Comparison of ENCODE assay signal across 8 cellular contexts in genomic region chr10:129467346-129468119, GRCh38. TPM values are rescaled to one million over a fixed set of nuclear protein-coding genes. Genes with fewer than 3 reads are reported as not detected.
A peak's percentile ranks its signal among the peaks of the same experiment; 100 is the strongest.
DNase-seq lines count a peak whose midpoint lies in the region; ATAC-seq and TF ChIP-seq lines count a peak whose summit lies in the region.

No MANE protein-coding gene starts in this region.

- CTCF ChIA-PET in HCT116 (lab: Charles Lee), result no interaction called here

- DNase-seq in ELF-1 (ENCODE audit: low read depth, low spot score) (peak; percentile 25), HCT116 (ENCODE audit: low read depth, low spot score) (no peak), SK-N-MC (ENCODE audit: low read depth, low spot score) (no peak), erythroblast (lab: John Stamatoyannopoulos, UW) (peak; percentile 28 to 29), OCI-M1 (lab: John Stamatoyannopoulos, UW) (no peak)

- no peaks in the 10 kb centered on the region for H4K20me1 ChIP-seq in HCT116 (ENCODE audit: insufficient read depth)

- peaks cover 13% of the 10 kb centered on the region for H3K27me3 Mint-ChIP-seq in nephron (ENCODE audit: low read depth)

- peaks cover 0 to 13% of the 10 kb centered on the region in 2 experiments; a peak in 1 of 4 replicates for H3K4me1 ChIP-seq in HCT116 (ENCODE audit: control insufficient read depth in 1 of 2, insufficient read depth in 2 of 2, low read length in 2 of 2)

- no peaks in the 10 kb centered on the region for H3K9me3 Mint-ChIP-seq in nephron

- H3K36me3 Mint-ChIP-seq in nephron (ENCODE audit: low read depth), result peaks cover 15% of the 10 kb centered on the region

- no peaks in the 10 kb centered on the region for H3K9me2 ChIP-seq in HCT116 (ENCODE audit: insufficient read depth)

- peaks cover 9% of the 10 kb centered on the region for H3K4me1 Mint-ChIP-seq in nephron

- H3K4me3 Mint-ChIP-seq in nephron, result peak overlapping the region; percentile 86 to 89 (median 88)

- H3K36me3 ChIP-seq in HCT116 (ENCODE audit: control insufficient read depth in 1 of 2, insufficient read depth in 2 of 2, low read length in 2 of 2) (no peaks in the 10 kb centered on the region), SK-N-MC (ENCODE audit: insufficient read depth, low read length) (no peaks in the 10 kb centered on the region)

- no peak overlapping the region for H2AFZ ChIP-seq in HCT116 (ENCODE audit: low read depth, low read length, poor library complexity, severe bottlenecking)

- H3K79me2 ChIP-seq in HCT116 (ENCODE audit: insufficient read depth, low read length), result no peaks in the 10 kb centered on the region

- peak overlapping the region; percentile 82 to 93 (median 85) for H3K27ac Mint-ChIP-seq in nephron

- H3K9me3 ChIP-seq in HCT116 (ENCODE audit: control insufficient read depth in 1 of 2, insufficient read depth in 1 of 2, low read depth in 1 of 2, low read length in 2 of 2) (peaks cover 4 to 5% of the 10 kb centered on the region in 2 experiments; a peak in 2 of 4 replicates), SK-N-MC (ENCODE audit: low read depth, low read length) (no peaks in the 10 kb centered on the region)

- H3K27me3 ChIP-seq in HCT116 (ENCODE audit: insufficient read depth, low read length), result no peaks in the 10 kb centered on the region

- H3K4me3 ChIP-seq in HCT116 (replicated peaks in 1 of 2; ENCODE audit: low read depth in 1 of 2, low read length in 2 of 2), result peak overlapping the region; percentile 54 to 61
- H3K4me3 ChIP-seq in SK-N-MC, result peak overlapping the region; percentile 79

- intact Hi-C loops in HCT116 (cut with micrococcal nuclease), result no loop called here

- BruUV-seq in HCT116 (replicated peaks; lab: Mats Ljungman, UMichigan), result no TSS peak

- POLR2A ChIA-PET in HCT116 (lab: Charles Lee), result no interaction called here

- H3K27ac ChIP-seq in HCT116 (ENCODE audit: low read depth, low read length), result peak overlapping the region; percentile 61; the same call in 1 of the 2 replicates
- no peak overlapping the region for H3K27ac ChIP-seq in SK-N-MC

- peak overlapping the region; percentile 62 for H3K9ac ChIP-seq in HCT116 (ENCODE audit: low read length)
- peak overlapping the region; percentile 62 for H3K9ac ChIP-seq in SK-N-MC (ENCODE audit: insufficient read length)

- RAD21 ChIA-PET in HCT116 (lab: Charles Lee; ENCODE audit: low non-redundant PET in 1 of 2, low total read pairs in 2 of 2, uncharacterized antibody in 2 of 2, unreplicated experiment in 2 of 2), result no interaction called here

- 0 out of 2 replicates have a peak, but pooled peaks have one; percentile 10 for ATAC-seq in HCT116
- no peak for ATAC-seq in GM19467 (IDR thresholded peaks at IDR 0.05; ENCODE audit: unreplicated experiment)
- ATAC-seq in GM18907 (IDR thresholded peaks at IDR 0.05; ENCODE audit: unreplicated experiment), result no peak

- TF ChIP-seq POLR2A in HCT116 (IDR thresholded peaks at IDR 0.05; ENCODE audit: borderline replicate concordance, extremely low read depth, insufficient read depth, insufficient read length), result no peak
- no peak for TF ChIP-seq POLR2A in erythroblast (IDR thresholded peaks at IDR 0.05; ENCODE audit: low read length)

- H3K4me2 ChIP-seq in HCT116 (ENCODE audit: low read length), result peak overlapping the region; percentile 76

- TF ChIP-seq RAD21 in HCT116 (IDR thresholded peaks at IDR 0.05; ENCODE audit: low read depth), result no peak

- TF ChIP-seq CTCF in HCT116 (IDR thresholded peaks at IDR 0.05 in 2 of 3, conservative IDR thresholded peaks at IDR 0.05 in 1 of 3; ENCODE audit: borderline replicate concordance in 1 of 3, insufficient read depth in 1 of 3, low read depth in 2 of 3, low read length in 2 of 3) (no peak), nephron (IDR thresholded peaks at IDR 0.05; ENCODE audit: unreplicated experiment in 3 of 3) (no peak)

TF ChIP-seq in HCT116, 20 proteins besides CTCF, POLR2A, EP300 and RAD21:
- TF ChIP-seq JUND (IDR thresholded peaks at IDR 0.05) (no peak), SRF (IDR thresholded peaks at IDR 0.05; ENCODE audit: low read depth) (no peak), ZNF274 (IDR thresholded peaks at IDR 0.05; ENCODE audit: low read depth, low read length) (no peak), EZH2 (IDR thresholded peaks at IDR 0.05) (no peak), FOSL1 (IDR thresholded peaks at IDR 0.05; ENCODE audit: low read depth) (no peak), SIN3A (IDR thresholded peaks at IDR 0.05; ENCODE audit: low read depth) (no peak), ELF1 (IDR thresholded peaks at IDR 0.05; ENCODE audit: borderline replicate concordance, low read depth) (no peak), CEBPB (IDR thresholded peaks at IDR 0.05; ENCODE audit: low read depth) (no peak), CBX3 (IDR thresholded peaks at IDR 0.05; ENCODE audit: low read depth) (no peak), ZFX (IDR thresholded peaks at IDR 0.05) (no peak), TCF7L2 (IDR thresholded peaks at IDR 0.05; ENCODE audit: borderline replicate concordance, extremely low read depth, insufficient read depth, insufficient read length) (no peak), SP1 (IDR thresholded peaks at IDR 0.05; ENCODE audit: low read depth) (no peak), REST (IDR thresholded peaks at IDR 0.05; ENCODE audit: low read depth) (no peak), YY1 (IDR thresholded peaks at IDR 0.05; ENCODE audit: extremely low read depth, insufficient replicate concordance, low read depth, low read length) (no peak)
- TF ChIP-seq, protein P1, sequence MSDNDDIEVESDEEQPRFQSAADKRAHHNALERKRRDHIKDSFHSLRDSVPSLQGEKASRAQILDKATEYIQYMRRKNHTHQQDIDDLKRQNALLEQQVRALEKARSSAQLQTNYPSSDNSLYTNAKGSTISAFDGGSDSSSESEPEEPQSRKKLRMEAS (IDR thresholded peaks at IDR 0.05), result no peak

RNA-seq across cellular contexts. Expression of gene MGMT, which starts 0.5 kb away (rescaled TPM):
- total RNA-seq in HCT116 (2021; ENCODE audit: unreplicated experiment), result 11.5 TPM
- 10.8 and 11.1 TPM in 2 replicates for polyA plus RNA-seq in HCT116 (2012)

Comparison
In these comparisons a context has a peak if more than half of its experiments do, and no peak if none do; other contexts are left out.
1. DNase-seq: peak in ELF-1 (single experiment) and erythroblast (2 of 2); none in HCT116 (single experiment), SK-N-MC (single experiment) and OCI-M1 (single experiment).